26 cellular contexts compared by ENCODE assay signal in genomic region chr1:185961664-185962063, GRCh38.
DNase-seq lines count a peak whose midpoint lies in the region; ATAC-seq and TF ChIP-seq lines count a peak whose summit lies in the region.
"Had no signal": no experiment of that assay in that cellular context is flagged by ENCODE, and none has a peak within 500 bp of the region (broad histone marks: within the 10 kb centered on the region; RNA-seq: fewer than 3 reads in every experiment).

No MANE protein-coding gene starts in this region.

- H3K4me1 ChIP-seq in foreskin keratinocyte, result peaks cover 7% of the 10 kb centered on the region

- DNase-seq in AG08396 (ENCODE audit: low spot score) (peak; percentile 13), HPDE6-E6E7 (ENCODE audit: extremely low spot score) (peak; percentile 14), choroid plexus epithelial cell (ENCODE audit: low read depth) (peak; percentile 41), foreskin keratinocyte (peak; percentile 20 to 50), activated T-cell treated with anti-CD3 and anti-CD28 coated beads for 4 hours (no peak), retina (no peak)
- DNase-seq in stimulated activated CD4-positive, alpha-beta T cell treated with anti-CD3 and anti-CD28 coated beads, Interleukin-1b, Interleukin-23, amount 100 ng/mL, for 48 hours, result no peak
- DNase-seq: ACHN; activated CD4-positive, alpha-beta T cell treated with anti-CD3 and anti-CD28 coated beads, Interleukin-2, amount 10 ng/mL, durations not matched to agents 7 days and 5 days; activated naive CD8-positive, alpha-beta T cell treated with anti-CD3 and anti-CD28 coated beads for 36 hours; Calu3; EL; left cardiac atrium; midbrain; nephron progenitor cell; OCI-M1; T-helper 2 cell; WERI-Rb-1 had no signal

- no peak for TF ChIP-seq CTCF in choroid plexus epithelial cell (conservative IDR thresholded peaks at IDR 0.05; ENCODE audit: low read depth, low read length)
- no peak for TF ChIP-seq CTCF in foreskin keratinocyte (conservative IDR thresholded peaks at IDR 0.05)

- no peaks in the 10 kb centered on the region for H3K27me3 ChIP-seq in foreskin keratinocyte
- H3K27me3 ChIP-seq: gastroesophageal sphincter, SJSA1 had no signal

- no peak for ATAC-seq in foreskin keratinocyte
- ATAC-seq in GM21619 (IDR thresholded peaks at IDR 0.05; ENCODE audit: unreplicated experiment), result no peak
- ATAC-seq: activated T-helper 17 cell treated with anti-CD3 and anti-CD28 coated beads, Interleukin-2, amount 50 U/mL, for 72 hours; gastroesophageal sphincter; HepG2; stimulated activated effector memory CD8-positive, alpha-beta T cell treated with anti-CD3 and anti-CD28 coated beads, Interleukin-12 subunit alpha, Interleukin-12 subunit beta, amount 100 ng/mL, for 72 hours had no signal

- H3K4me3 ChIP-seq in choroid plexus epithelial cell (ENCODE audit: low read depth, low read length), result no peak overlapping the region
- H3K4me3 ChIP-seq: coronary artery, gastroesophageal sphincter, SJSA1 had no signal

- no peak overlapping the region for H3K27ac ChIP-seq in foreskin keratinocyte
- H3K27ac ChIP-seq: C4-2B, SJSA1, WERI-Rb-1 had no signal

Comparison
In these comparisons a context has a peak if more than half of its experiments do, and no peak if none do; other contexts are left out.
1. DNase-seq: peak in AG08396 (single experiment), HPDE6-E6E7 (single experiment), choroid plexus epithelial cell (single experiment) and foreskin keratinocyte (2 of 2); none in activated T-cell treated with anti-CD3 and anti-CD28 coated beads for 4 hours (single experiment), retina (single experiment) and stimulated activated CD4-positive, alpha-beta T cell treated with anti-CD3 and anti-CD28 coated beads, Interleukin-1b, Interleukin-23, amount 100 ng/mL, for 48 hours (single experiment).